ENCODE assay signal across 2 cellular contexts in the genomic region with DNA sequence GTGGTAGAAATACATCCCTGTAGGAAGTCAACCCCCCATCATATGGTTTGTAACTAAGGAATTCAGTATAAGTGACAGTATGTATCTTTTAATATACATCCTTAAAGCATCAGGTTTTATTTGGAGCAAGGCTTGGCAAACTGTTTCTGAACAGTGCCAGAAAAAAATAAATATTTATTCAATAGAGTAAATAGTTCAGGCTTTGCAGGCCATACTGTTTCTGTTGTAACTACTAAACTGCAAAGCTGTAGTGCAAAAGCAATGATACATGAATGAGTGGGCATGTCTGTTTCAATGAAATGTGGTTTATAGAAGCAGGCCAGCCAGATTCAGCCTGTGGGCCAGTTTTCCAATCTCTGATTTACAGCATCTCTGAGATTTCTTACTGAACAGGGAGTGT.
A peak's percentile ranks its signal among the peaks of the same experiment; 100 is the strongest.
TF ChIP-seq lines count a peak whose summit lies in the region.

No MANE protein-coding gene starts in this region.

TF ChIP-seq in liver, 16 proteins besides CTCF, POLR2A, EP300 and RAD21:
- no peak for TF ChIP-seq SP1 (IDR thresholded peaks at IDR 0.05)
- TF ChIP-seq, protein P1, sequence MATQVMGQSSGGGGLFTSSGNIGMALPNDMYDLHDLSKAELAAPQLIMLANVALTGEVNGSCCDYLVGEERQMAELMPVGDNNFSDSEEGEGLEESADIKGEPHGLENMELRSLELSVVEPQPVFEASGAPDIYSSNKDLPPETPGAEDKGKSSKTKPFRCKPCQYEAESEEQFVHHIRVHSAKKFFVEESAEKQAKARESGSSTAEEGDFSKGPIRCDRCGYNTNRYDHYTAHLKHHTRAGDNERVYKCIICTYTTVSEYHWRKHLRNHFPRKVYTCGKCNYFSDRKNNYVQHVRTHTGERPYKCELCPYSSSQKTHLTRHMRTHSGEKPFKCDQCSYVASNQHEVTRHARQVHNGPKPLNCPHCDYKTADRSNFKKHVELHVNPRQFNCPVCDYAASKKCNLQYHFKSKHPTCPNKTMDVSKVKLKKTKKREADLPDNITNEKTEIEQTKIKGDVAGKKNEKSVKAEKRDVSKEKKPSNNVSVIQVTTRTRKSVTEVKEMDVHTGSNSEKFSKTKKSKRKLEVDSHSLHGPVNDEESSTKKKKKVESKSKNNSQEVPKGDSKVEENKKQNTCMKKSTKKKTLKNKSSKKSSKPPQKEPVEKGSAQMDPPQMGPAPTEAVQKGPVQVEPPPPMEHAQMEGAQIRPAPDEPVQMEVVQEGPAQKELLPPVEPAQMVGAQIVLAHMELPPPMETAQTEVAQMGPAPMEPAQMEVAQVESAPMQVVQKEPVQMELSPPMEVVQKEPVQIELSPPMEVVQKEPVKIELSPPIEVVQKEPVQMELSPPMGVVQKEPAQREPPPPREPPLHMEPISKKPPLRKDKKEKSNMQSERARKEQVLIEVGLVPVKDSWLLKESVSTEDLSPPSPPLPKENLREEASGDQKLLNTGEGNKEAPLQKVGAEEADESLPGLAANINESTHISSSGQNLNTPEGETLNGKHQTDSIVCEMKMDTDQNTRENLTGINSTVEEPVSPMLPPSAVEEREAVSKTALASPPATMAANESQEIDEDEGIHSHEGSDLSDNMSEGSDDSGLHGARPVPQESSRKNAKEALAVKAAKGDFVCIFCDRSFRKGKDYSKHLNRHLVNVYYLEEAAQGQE (IDR thresholded peaks at IDR 0.05): no peak
- no peak for TF ChIP-seq HNF4A (conservative IDR thresholded peaks at IDR 0.05)
- peak; percentile 14 for TF ChIP-seq YY1 (IDR thresholded peaks at IDR 0.05)
- TF ChIP-seq, protein P2, sequence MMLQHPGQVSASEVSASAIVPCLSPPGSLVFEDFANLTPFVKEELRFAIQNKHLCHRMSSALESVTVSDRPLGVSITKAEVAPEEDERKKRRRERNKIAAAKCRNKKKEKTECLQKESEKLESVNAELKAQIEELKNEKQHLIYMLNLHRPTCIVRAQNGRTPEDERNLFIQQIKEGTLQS (IDR thresholded peaks at IDR 0.05): no peak
TF ChIP-seq in liver: peak in this region for 1.

TF ChIP-seq in HepG2, 621 proteins besides CTCF, POLR2A, EP300 and RAD21:
- TF ChIP-seq ASH2L (IDR thresholded peaks at IDR 0.05; ENCODE audit: insufficient read length, low read depth, low read length): no peak
- TF ChIP-seq YY1 (IDR thresholded peaks at IDR 0.05; ENCODE audit: insufficient read depth, insufficient replicate concordance, low read depth, low read length): no peak
- no peak for TF ChIP-seq HNF4A (CRISPR knock-in tag; IDR thresholded peaks at IDR 0.05)
- no peak for TF ChIP-seq NCOR1 (IDR thresholded peaks at IDR 0.05; ENCODE audit: borderline replicate concordance, low read length)
- TF ChIP-seq ZNF616 (CRISPR knock-in tag; IDR thresholded peaks at IDR 0.05; ENCODE audit: low read depth): no peak
- no peak for TF ChIP-seq NKX3-1 (CRISPR knock-in tag; IDR thresholded peaks at IDR 0.05)
- no peak for TF ChIP-seq FOXM1 (CRISPR knock-in tag; IDR thresholded peaks at IDR 0.05)
- no peak for TF ChIP-seq U2AF1 (optimal IDR thresholded peaks at IDR 0.05; ENCODE audit: low read depth, low read length)
- no peak for TF ChIP-seq ZNF558 (CRISPR knock-in tag; IDR thresholded peaks at IDR 0.05; ENCODE audit: borderline replicate concordance)
- TF ChIP-seq SIN3B (IDR thresholded peaks at IDR 0.05; ENCODE audit: low read length): no peak
- TF ChIP-seq MYNN (CRISPR knock-in tag; IDR thresholded peaks at IDR 0.05; ENCODE audit: low read depth): no peak
- no peak for TF ChIP-seq MIER3 (CRISPR knock-in tag; IDR thresholded peaks at IDR 0.05; ENCODE audit: borderline replicate concordance)
- TF ChIP-seq SMYD3 (CRISPR knock-in tag; IDR thresholded peaks at IDR 0.05): no peak
- TF ChIP-seq, protein P3, sequence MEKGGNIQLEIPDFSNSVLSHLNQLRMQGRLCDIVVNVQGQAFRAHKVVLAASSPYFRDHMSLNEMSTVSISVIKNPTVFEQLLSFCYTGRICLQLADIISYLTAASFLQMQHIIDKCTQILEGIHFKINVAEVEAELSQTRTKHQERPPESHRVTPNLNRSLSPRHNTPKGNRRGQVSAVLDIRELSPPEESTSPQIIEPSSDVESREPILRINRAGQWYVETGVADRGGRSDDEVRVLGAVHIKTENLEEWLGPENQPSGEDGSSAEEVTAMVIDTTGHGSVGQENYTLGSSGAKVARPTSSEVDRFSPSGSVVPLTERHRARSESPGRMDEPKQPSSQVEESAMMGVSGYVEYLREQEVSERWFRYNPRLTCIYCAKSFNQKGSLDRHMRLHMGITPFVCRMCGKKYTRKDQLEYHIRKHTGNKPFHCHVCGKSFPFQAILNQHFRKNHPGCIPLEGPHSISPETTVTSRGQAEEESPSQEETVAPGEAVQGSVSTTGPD (CRISPR knock-in tag; IDR thresholded peaks at IDR 0.05): no peak
- TF ChIP-seq CCAR2 (optimal IDR thresholded peaks at IDR 0.05; ENCODE audit: low read depth, low read length): no peak
- TF ChIP-seq, protein P4, sequence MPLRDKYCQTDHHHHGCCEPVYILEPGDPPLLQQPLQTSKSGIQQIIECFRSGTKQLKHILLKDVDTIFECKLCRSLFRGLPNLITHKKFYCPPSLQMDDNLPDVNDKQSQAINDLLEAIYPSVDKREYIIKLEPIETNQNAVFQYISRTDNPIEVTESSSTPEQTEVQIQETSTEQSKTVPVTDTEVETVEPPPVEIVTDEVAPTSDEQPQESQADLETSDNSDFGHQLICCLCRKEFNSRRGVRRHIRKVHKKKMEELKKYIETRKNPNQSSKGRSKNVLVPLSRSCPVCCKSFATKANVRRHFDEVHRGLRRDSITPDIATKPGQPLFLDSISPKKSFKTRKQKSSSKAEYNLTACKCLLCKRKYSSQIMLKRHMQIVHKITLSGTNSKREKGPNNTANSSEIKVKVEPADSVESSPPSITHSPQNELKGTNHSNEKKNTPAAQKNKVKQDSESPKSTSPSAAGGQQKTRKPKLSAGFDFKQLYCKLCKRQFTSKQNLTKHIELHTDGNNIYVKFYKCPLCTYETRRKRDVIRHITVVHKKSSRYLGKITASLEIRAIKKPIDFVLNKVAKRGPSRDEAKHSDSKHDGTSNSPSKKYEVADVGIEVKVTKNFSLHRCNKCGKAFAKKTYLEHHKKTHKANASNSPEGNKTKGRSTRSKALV (CRISPR knock-in tag; IDR thresholded peaks at IDR 0.05): no peak
- TF ChIP-seq, protein P5, sequence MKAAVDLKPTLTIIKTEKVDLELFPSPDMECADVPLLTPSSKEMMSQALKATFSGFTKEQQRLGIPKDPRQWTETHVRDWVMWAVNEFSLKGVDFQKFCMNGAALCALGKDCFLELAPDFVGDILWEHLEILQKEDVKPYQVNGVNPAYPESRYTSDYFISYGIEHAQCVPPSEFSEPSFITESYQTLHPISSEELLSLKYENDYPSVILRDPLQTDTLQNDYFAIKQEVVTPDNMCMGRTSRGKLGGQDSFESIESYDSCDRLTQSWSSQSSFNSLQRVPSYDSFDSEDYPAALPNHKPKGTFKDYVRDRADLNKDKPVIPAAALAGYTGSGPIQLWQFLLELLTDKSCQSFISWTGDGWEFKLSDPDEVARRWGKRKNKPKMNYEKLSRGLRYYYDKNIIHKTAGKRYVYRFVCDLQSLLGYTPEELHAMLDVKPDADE (CRISPR knock-in tag; IDR thresholded peaks at IDR 0.05): no peak
